ENCODE assay signal across 11 cellular contexts in the genomic region with DNA sequence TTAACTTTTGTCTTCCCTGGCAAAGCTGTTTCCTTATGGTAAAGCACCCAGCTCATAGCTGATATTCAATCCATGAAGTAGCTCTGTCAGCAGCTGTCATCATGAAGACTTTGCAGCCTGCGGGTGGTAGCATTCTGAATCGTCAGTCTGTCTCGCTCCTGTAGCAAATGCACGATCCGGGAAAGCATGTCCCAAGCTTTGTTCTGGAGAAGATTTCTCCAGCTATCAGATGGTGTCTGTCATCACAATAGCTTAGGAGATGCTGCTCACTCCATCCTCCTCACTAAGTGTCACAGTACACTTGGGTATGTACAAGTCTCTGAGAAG.
DNase-seq lines count a peak whose midpoint lies in the region; TF ChIP-seq lines count a peak whose summit lies in the region.
"Had no signal": no experiment of that assay in that cellular context is flagged by ENCODE, and none has a peak within 500 bp of the region (broad histone marks: within the 10 kb centered on the region; RNA-seq: fewer than 3 reads in every experiment).

No MANE protein-coding gene starts in this region.

- H3K9me3 ChIP-seq in HEK293 (ENCODE audit: control insufficient read depth, insufficient read depth, low read depth, low read length), result no peaks in the 10 kb centered on the region
- H3K9me3 ChIP-seq in SK-N-SH, result no peaks in the 10 kb centered on the region
- no peaks in the 10 kb centered on the region for H3K9me3 ChIP-seq in esophagus (ENCODE audit: control insufficient read depth in 2 of 2, insufficient read depth in 1 of 2, low read depth in 1 of 2, low read length in 1 of 2)
- no peaks in the 10 kb centered on the region for H3K9me3 ChIP-seq in skeletal muscle satellite cell (replicated peaks; ENCODE audit: low read length)

- no peak overlapping the region; the same call in 1 of the 2 replicates for H3K27ac ChIP-seq in HEK293 (ENCODE audit: extremely low read depth, low read depth, low read length)
- peak overlapping the region in 1 of 2 experiments; percentile 78; a peak in 3 of 4 replicates for H3K27ac ChIP-seq in SK-N-SH (ENCODE audit: low read depth in 2 of 2, low read length in 1 of 2)
- H3K27ac ChIP-seq in esophagus (ENCODE audit: low read depth in 2 of 2, low read length in 1 of 2), result peak overlapping the region; percentile 9 to 26

- no peak for TF ChIP-seq EP300 in SK-N-SH (IDR thresholded peaks at IDR 0.05; ENCODE audit: borderline replicate concordance in 1 of 2, low read depth in 1 of 2, low read length in 1 of 2)

- DNase-seq in SK-N-SH (no peak), cerebellar nuclear complex (lab: John Stamatoyannopoulos, UW) (no peak), NCI-H1105 (lab: John Stamatoyannopoulos, UW) (no peak), NCI-H1436 (lab: John Stamatoyannopoulos, UW) (no peak), SKM-1 (lab: John Stamatoyannopoulos, UW; ENCODE audit: unreplicated experiment) (no peak)
- DNase-seq: activated CD8-positive, alpha-beta T cell treated with anti-CD3 and anti-CD28 coated beads, Interleukin-2, amount 10 ng/mL, durations not matched to agents 7 days and 5 days; effector CD4-positive, alpha-beta T cell; NCI-H2081 had no signal

- no peaks in the 10 kb centered on the region for H3K36me3 ChIP-seq in HEK293 (ENCODE audit: control insufficient read depth in 2 of 2, insufficient read depth in 1 of 2, low read length in 2 of 2)
- no peaks in the 10 kb centered on the region for H3K36me3 ChIP-seq in SK-N-SH (replicated peaks in 1 of 2; ENCODE audit: control insufficient read depth in 1 of 2, insufficient read depth in 2 of 2, low read length in 1 of 2)
- no peaks in the 10 kb centered on the region for H3K36me3 ChIP-seq in esophagus (ENCODE audit: control insufficient read depth in 2 of 2, insufficient read depth in 2 of 2, low read length in 1 of 2)
- H3K36me3 ChIP-seq in skeletal muscle satellite cell (ENCODE audit: insufficient read depth, low read length), result no peaks in the 10 kb centered on the region

- H3K4me2 ChIP-seq in SK-N-SH, result peak overlapping the region; percentile 53
- peak overlapping the region; percentile 31 for H3K4me2 ChIP-seq in skeletal muscle satellite cell (ENCODE audit: low read length)

- peaks cover 14% of the 10 kb centered on the region for H3F3A ChIP-seq in SK-N-SH (replicated peaks; ENCODE audit: insufficient read depth)

- CTCF ChIA-PET in HEK293 (lab: Yijun Ruan, JAX) (interaction anchor here (0.6 to 1.4 kb wide), 3 partner anchors 10 to 187 kb away, joined by 5 to 6 read pairs (median 6); no protein-coding TSS in a partner anchor), SK-N-SH (lab: Yijun Ruan, JAX) (no interaction called here)

- H3K9ac ChIP-seq in SK-N-SH (peak overlapping the region; percentile 25; the same call in 1 of the 2 replicates), skeletal muscle satellite cell (ENCODE audit: low read depth, low read length) (no peak overlapping the region)

- H3K9me2 ChIP-seq in SK-N-SH, result no peaks in the 10 kb centered on the region

- H4K20me1 ChIP-seq in SK-N-SH (ENCODE audit: insufficient read depth), result no peaks in the 10 kb centered on the region

- H3K4me1 ChIP-seq in HEK293 (ENCODE audit: control insufficient read depth, insufficient read depth, low read length) (peaks cover 27% of the 10 kb centered on the region), SK-N-SH (ENCODE audit: control insufficient read depth in 1 of 2, insufficient read depth in 2 of 2, low read depth in 1 of 2, low read length in 1 of 2) (peaks cover 17 to 22% of the 10 kb centered on the region in 2 experiments), esophagus (ENCODE audit: control insufficient read depth in 2 of 2, insufficient read depth in 2 of 2, low read length in 1 of 2) (peaks cover 0 to 16% of the 10 kb centered on the region in 2 donors), skeletal muscle satellite cell (ENCODE audit: control insufficient read depth, insufficient read depth, low read length) (peaks cover 18% of the 10 kb centered on the region)

- no peaks in the 10 kb centered on the region for H3K79me2 ChIP-seq in SK-N-SH (ENCODE audit: insufficient read depth)

- TF ChIP-seq CTCF in HEK293 (tag by site-specific recombination; IDR thresholded peaks at IDR 0.05) (no peak), SK-N-SH (IDR thresholded peaks at IDR 0.05) (no peak)

- H3K4me3 ChIP-seq in HEK293 (ENCODE audit: low read depth, low read length) (no peak overlapping the region), SK-N-SH (ENCODE audit: low read depth in 2 of 2, low read length in 1 of 2) (peak overlapping the region in 1 of 2 experiments; percentile 9; a peak in 1 of 4 replicates), esophagus (ENCODE audit: low read depth in 1 of 2, low read length in 2 of 2) (no peak overlapping the region), skeletal muscle satellite cell (ENCODE audit: low read length) (no peak overlapping the region)

- H3K27me3 ChIP-seq in SK-N-SH (ENCODE audit: insufficient read depth), result no peaks in the 10 kb centered on the region
- H3K27me3 ChIP-seq in esophagus (ENCODE audit: control insufficient read depth in 1 of 2, insufficient read depth in 2 of 2, low read length in 2 of 2), result no peaks in the 10 kb centered on the region
- H3K27me3 ChIP-seq in skeletal muscle satellite cell (ENCODE audit: control insufficient read depth, insufficient read depth, low read length), result no peaks in the 10 kb centered on the region

- POLR2A ChIA-PET in HEK293 (lab: Yijun Ruan, JAX), result interaction anchor here (0.6 to 2.1 kb wide), 4 partner anchors 10 to 897 kb away, joined by 3 to 6 read pairs (median 4); no protein-coding TSS in a partner anchor
- POLR2A ChIA-PET in SK-N-SH (lab: Yijun Ruan, JAX), result no interaction called here

- no peak for TF ChIP-seq RAD21 in SK-N-SH (IDR thresholded peaks at IDR 0.05; ENCODE audit: low read length)

- WGBS in SK-N-SH (ENCODE audit: low lambda C conversion rate), result 48% methylated on average over 5 of the region's 5 CpGs
- 49 to 64% methylated on average over 5 of the region's 5 CpGs for WGBS in esophagus, 2 donors

- H2AFZ ChIP-seq in SK-N-SH (ENCODE audit: low read depth), result peak overlapping the region; percentile 12; the same call in 1 of the 2 replicates

TF ChIP-seq in HEK293, 187 proteins besides CTCF, POLR2A, EP300 and RAD21:
- TF ChIP-seq, protein P1, sequence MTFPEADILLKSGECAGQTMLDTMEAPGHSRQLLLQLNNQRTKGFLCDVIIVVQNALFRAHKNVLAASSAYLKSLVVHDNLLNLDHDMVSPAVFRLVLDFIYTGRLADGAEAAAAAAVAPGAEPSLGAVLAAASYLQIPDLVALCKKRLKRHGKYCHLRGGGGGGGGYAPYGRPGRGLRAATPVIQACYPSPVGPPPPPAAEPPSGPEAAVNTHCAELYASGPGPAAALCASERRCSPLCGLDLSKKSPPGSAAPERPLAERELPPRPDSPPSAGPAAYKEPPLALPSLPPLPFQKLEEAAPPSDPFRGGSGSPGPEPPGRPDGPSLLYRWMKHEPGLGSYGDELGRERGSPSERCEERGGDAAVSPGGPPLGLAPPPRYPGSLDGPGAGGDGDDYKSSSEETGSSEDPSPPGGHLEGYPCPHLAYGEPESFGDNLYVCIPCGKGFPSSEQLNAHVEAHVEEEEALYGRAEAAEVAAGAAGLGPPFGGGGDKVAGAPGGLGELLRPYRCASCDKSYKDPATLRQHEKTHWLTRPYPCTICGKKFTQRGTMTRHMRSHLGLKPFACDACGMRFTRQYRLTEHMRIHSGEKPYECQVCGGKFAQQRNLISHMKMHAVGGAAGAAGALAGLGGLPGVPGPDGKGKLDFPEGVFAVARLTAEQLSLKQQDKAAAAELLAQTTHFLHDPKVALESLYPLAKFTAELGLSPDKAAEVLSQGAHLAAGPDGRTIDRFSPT (tag by site-specific recombination; IDR thresholded peaks at IDR 0.05), result no peak
- TF ChIP-seq ZNF707 (tag by site-specific recombination; IDR thresholded peaks at IDR 0.05), result peak; percentile 96

TF ChIP-seq in SK-N-SH, 30 proteins besides CTCF, POLR2A, EP300 and RAD21:
- no peak for TF ChIP-seq FOXJ3 (CRISPR knock-in tag; IDR thresholded peaks at IDR 0.05)
TF ChIP-seq in SK-N-SH: peak in this region for 0.
